Comparison of ENCODE assay signal across 8 cellular contexts in genomic region chr12:121711925-121712461, GRCh38. TPM values are rescaled to one million over a fixed set of nuclear protein-coding genes. Genes with fewer than 3 reads are reported as not detected.
A peak's percentile ranks its signal among the peaks of the same experiment; 100 is the strongest.
DNase-seq lines count a peak whose midpoint lies in the region; ATAC-seq and TF ChIP-seq lines count a peak whose summit lies in the region.

No MANE protein-coding gene starts in this region.

- ATAC-seq in foreskin keratinocyte, result no peak

- no peaks in the 10 kb centered on the region for H3K4me1 ChIP-seq in HEK293 (ENCODE audit: control insufficient read depth, insufficient read depth, low read length)
- H3K4me1 ChIP-seq in foreskin keratinocyte, result peaks cover 3% of the 10 kb centered on the region
- peaks cover 10% of the 10 kb centered on the region for H3K4me1 ChIP-seq in neuron (ENCODE audit: insufficient read depth, low read length)

- peak overlapping the region; percentile 75 for H3K4me3 ChIP-seq in HEK293 (ENCODE audit: low read depth, low read length)
- H3K4me3 ChIP-seq in neuron (ENCODE audit: low read length), result peak overlapping the region; percentile 82

- H3K4me3 Mint-ChIP-seq in activated T-cell treated with anti-CD3 and anti-CD28 coated beads, Interleukin-2, amount 50 U/mL, for 24 hours, result peak overlapping the region; percentile 88

- H3K27ac ChIP-seq in HEK293 (ENCODE audit: extremely low read depth, low read depth, low read length) (no peak overlapping the region; the same call in 1 of the 2 replicates), foreskin keratinocyte (peak overlapping the region; percentile 88)

- peaks cover 30% of the 10 kb centered on the region for H3K36me3 Mint-ChIP-seq in activated T-cell treated with anti-CD3 and anti-CD28 coated beads, Interleukin-2, amount 50 U/mL, for 24 hours (ENCODE audit: low read depth)

- peaks cover 24% of the 10 kb centered on the region for H3K4me1 Mint-ChIP-seq in activated T-cell treated with anti-CD3 and anti-CD28 coated beads, Interleukin-2, amount 50 U/mL, for 24 hours (ENCODE audit: low read depth)

- no peaks in the 10 kb centered on the region for H3K9me3 Mint-ChIP-seq in activated T-cell treated with anti-CD3 and anti-CD28 coated beads, Interleukin-2, amount 50 U/mL, for 24 hours

- peak; percentile 53 for DNase-seq in NCI-H748 (lab: John Stamatoyannopoulos, UW; ENCODE audit: unreplicated experiment)
- no peak for DNase-seq in NCI-H748 treated with DMSO at 0.1 percent for 48 hours (lab: John Stamatoyannopoulos, UW)
- DNase-seq in MV-4-11 (lab: John Stamatoyannopoulos, UW), result peak; percentile 27
- DNase-seq in activated T-cell treated with anti-CD3 and anti-CD28 coated beads, Interleukin-2, amount 50 U/mL, for 24 hours, result no peak
- DNase-seq in foreskin keratinocyte, result no peak
- DNase-seq in COR-L47 (lab: John Stamatoyannopoulos, UW), result no peak

- no peak for TF ChIP-seq CTCF in HEK293 (tag by site-specific recombination; IDR thresholded peaks at IDR 0.05)
- no peak for TF ChIP-seq CTCF in foreskin keratinocyte (conservative IDR thresholded peaks at IDR 0.05)

- POLR2A ChIA-PET in HEK293 (lab: Yijun Ruan, JAX), result interaction anchor here (0.6 to 1.7 kb wide), 7 partner anchors 24 to 114 kb away, joined by 3 to 5 read pairs (median 4); no protein-coding TSS in a partner anchor

- H2AFZ ChIP-seq in neuron (ENCODE audit: low read depth, low read length), result peak overlapping the region; percentile 93

- H3K36me3 ChIP-seq in HEK293 (ENCODE audit: control insufficient read depth in 2 of 2, insufficient read depth in 1 of 2, low read length in 2 of 2), result peaks cover 0 to 3% of the 10 kb centered on the region in 2 experiments; a peak in 1 of 3 replicates
- H3K36me3 ChIP-seq in neuron (ENCODE audit: insufficient read depth, low read length), result no peaks in the 10 kb centered on the region

- peak overlapping the region; percentile 90 for H3K27ac Mint-ChIP-seq in activated T-cell treated with anti-CD3 and anti-CD28 coated beads, Interleukin-2, amount 50 U/mL, for 24 hours

- H3K27me3 Mint-ChIP-seq in activated T-cell treated with anti-CD3 and anti-CD28 coated beads, Interleukin-2, amount 50 U/mL, for 24 hours, result no peaks in the 10 kb centered on the region

- CTCF ChIA-PET in HEK293 (lab: Yijun Ruan, JAX), result interaction anchor here (0.6 to 2.1 kb wide), 8 partner anchors 14 to 218 kb away, joined by 3 to 21 read pairs (median 4); partner anchors contain the start of gene RHOF

- no peaks in the 10 kb centered on the region for H3K9me3 ChIP-seq in HEK293 (ENCODE audit: control insufficient read depth, insufficient read depth, low read depth, low read length)
- H3K9me3 ChIP-seq in neuron (ENCODE audit: low read length), result no peaks in the 10 kb centered on the region

- H3K27me3 ChIP-seq in foreskin keratinocyte (no peaks in the 10 kb centered on the region), neuron (ENCODE audit: insufficient read depth, low read length) (no peaks in the 10 kb centered on the region)

TF ChIP-seq in HEK293, 187 proteins besides CTCF, POLR2A, EP300 and RAD21 (continues in another document):
- 0 out of 2 replicates have a peak, but pooled peaks have one; percentile 34 for TF ChIP-seq ZNF362 (tag by site-specific recombination; IDR thresholded peaks at IDR 0.05)
- peak; percentile 26; the same call in 1 of the 2 replicates for TF ChIP-seq SP7 (tag by site-specific recombination; IDR thresholded peaks at IDR 0.05)
- TF ChIP-seq ZNF701 (tag by site-specific recombination; IDR thresholded peaks at IDR 0.05), result no peak
- peak; percentile 49 for TF ChIP-seq ZNF366 (tag by site-specific recombination; conservative IDR thresholded peaks at IDR 0.05)
- TF ChIP-seq ZBTB48 (tag by site-specific recombination; IDR thresholded peaks at IDR 0.05), result peak; percentile 66; the same call in 1 of the 2 replicates
- 0 out of 2 replicates have a peak, but pooled peaks have one; percentile 34 for TF ChIP-seq ZNF629 (tag by site-specific recombination; IDR thresholded peaks at IDR 0.05)
- TF ChIP-seq ZNF266 (tag by site-specific recombination; IDR thresholded peaks at IDR 0.05; ENCODE audit: low read depth), result no peak
- no peak for TF ChIP-seq ZNF580 (tag by site-specific recombination; IDR thresholded peaks at IDR 0.05)
- TF ChIP-seq PRDM10 (tag by site-specific recombination; IDR thresholded peaks at IDR 0.05), result peak; percentile 80
- 0 out of 2 replicates have a peak, but pooled peaks have one; percentile 8 for TF ChIP-seq KLF1 (tag by site-specific recombination; IDR thresholded peaks at IDR 0.05)
- no peak for TF ChIP-seq REST (tag by site-specific recombination; IDR thresholded peaks at IDR 0.05)
- no peak for TF ChIP-seq ZNF23 (tag by site-specific recombination; IDR thresholded peaks at IDR 0.05; ENCODE audit: borderline replicate concordance)
- TF ChIP-seq OVOL3 (tag by site-specific recombination; IDR thresholded peaks at IDR 0.05), result no peak
- no peak for TF ChIP-seq SETDB1 (IDR thresholded peaks at IDR 0.05; ENCODE audit: insufficient read length, low read length)

RNA-seq across cellular contexts. Expression of gene TMEM120B, which starts 0.6 kb away (rescaled TPM):
- total RNA-seq in foreskin keratinocyte, result 9.9 and 10.4 TPM in 2 replicates
- 8.5 and 9.0 TPM in 2 replicates for polyA plus RNA-seq in foreskin keratinocyte

RNA-seq across cellular contexts. Expression of gene MORN3, which starts 42.5 kb away (rescaled TPM):
- 0.37 and 0.39 TPM in 2 replicates for total RNA-seq in foreskin keratinocyte
- polyA plus RNA-seq in foreskin keratinocyte, result 0.41 TPM in 2 replicates

Comparison
In these comparisons a context has a peak if more than half of its experiments do, and no peak if none do; other contexts are left out.
1. DNase-seq: peak in NCI-H748 (single experiment) and MV-4-11 (single experiment); none in NCI-H748 treated with DMSO at 0.1 percent for 48 hours (single experiment), activated T-cell treated with anti-CD3 and anti-CD28 coated beads, Interleukin-2, amount 50 U/mL, for 24 hours (single experiment), foreskin keratinocyte (0 of 2) and COR-L47 (single experiment).